ENCODE assay signal across 8 cellular contexts in the genomic region with DNA sequence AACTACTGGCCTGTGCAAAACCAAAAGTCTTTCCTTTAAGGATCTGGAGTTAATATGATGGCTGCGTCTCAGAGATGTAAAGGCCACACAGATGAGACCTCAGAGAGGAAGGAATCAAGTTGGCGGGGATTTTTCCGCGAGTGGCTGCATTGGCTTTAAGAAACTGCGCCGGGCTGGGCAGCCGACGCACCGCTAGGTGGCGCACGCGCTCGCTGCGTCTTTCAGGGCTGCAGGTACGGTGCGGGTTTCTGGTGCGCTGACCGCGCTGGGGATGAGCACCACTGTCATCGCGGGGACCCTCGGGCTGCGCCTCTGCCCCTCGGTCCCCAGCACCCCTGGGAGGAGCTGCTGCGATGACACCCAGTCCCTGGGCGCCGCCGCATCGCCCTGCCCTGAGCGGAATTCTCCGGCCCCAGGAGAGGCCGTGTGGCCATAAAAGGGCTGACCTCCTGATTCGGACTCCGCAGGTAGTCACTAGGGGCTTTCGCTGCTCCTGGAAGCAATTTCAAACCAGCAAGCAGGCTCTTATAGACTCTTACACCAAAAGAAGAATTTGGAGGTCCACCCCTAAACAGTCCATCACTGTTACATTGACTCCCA.
DNase-seq lines count a peak whose midpoint lies in the region; ATAC-seq and TF ChIP-seq lines count a peak whose summit lies in the region.

No MANE protein-coding gene starts in this region.

- peak; percentile 47 for DNase-seq in CD1c-positive myeloid dendritic cell (ENCODE audit: extremely low spot score)
- DNase-seq in HL-60 (ENCODE audit: low read depth in 1 of 2, low spot score in 1 of 2), result peak; percentile 23 to 31
- peak; percentile 31 for DNase-seq in RPMI7951 (ENCODE audit: low read depth)
- DNase-seq in activated naive CD4-positive, alpha-beta T cell treated with Interleukin-2 at 50 U/mL for 16 hours, result peak; percentile 47
- peak; percentile 79 for DNase-seq in Right ventricle myocardium superior
- peak; percentile 64 for DNase-seq in progenitor cell of endocrine pancreas (ENCODE audit: low spot score, unreplicated experiment)

- no peak overlapping the region for H3K27ac Mint-ChIP-seq in progenitor cell of endocrine pancreas

- TF ChIP-seq CTCF in HL-60 (IDR thresholded peaks at IDR 0.05; ENCODE audit: insufficient read depth, low read length), result peak; percentile 52
- peak; percentile 97 for TF ChIP-seq CTCF in progenitor cell of endocrine pancreas (IDR thresholded peaks at IDR 0.05; ENCODE audit: unreplicated experiment)

- H3K4me1 Mint-ChIP-seq in progenitor cell of endocrine pancreas (ENCODE audit: low read depth), result peaks cover 2% of the 10 kb centered on the region

- H3K4me3 Mint-ChIP-seq in progenitor cell of endocrine pancreas (ENCODE audit: low read depth), result no peak overlapping the region

- no peaks in the 10 kb centered on the region for H3K36me3 Mint-ChIP-seq in progenitor cell of endocrine pancreas (ENCODE audit: insufficient read depth)

- intact Hi-C loops in Right ventricle myocardium superior (cut with DNase I), result no loop called here

- no peaks in the 10 kb centered on the region for H3K9me3 Mint-ChIP-seq in progenitor cell of endocrine pancreas (ENCODE audit: low read depth)

- peaks cover 5% of the 10 kb centered on the region for H3K27me3 ChIP-seq in HL-60 (ENCODE audit: insufficient read depth, poor library complexity, severe bottlenecking)

- no peak overlapping the region for H3K27ac ChIP-seq in HL-60 (replicated peaks)

- ATAC-seq in Right ventricle myocardium superior (ENCODE audit: poor library complexity) (peak; percentile 82), HG02588 (IDR thresholded peaks at IDR 0.05; ENCODE audit: unreplicated experiment) (no peak), HG02973 (IDR thresholded peaks at IDR 0.05; ENCODE audit: unreplicated experiment) (no peak)

- H3K4me3 ChIP-seq in HL-60 (replicated peaks; ENCODE audit: insufficient read depth, low read length), result no peak overlapping the region

- peaks cover 45% of the 10 kb centered on the region for H3K27me3 Mint-ChIP-seq in progenitor cell of endocrine pancreas

Comparison
In these comparisons a context has a peak if more than half of its experiments do, and no peak if none do; other contexts are left out.
1. DNase-seq: peak in every context shown above with its lines; median percentile 79 in Right ventricle myocardium superior; 64 in progenitor cell of endocrine pancreas; 47 in CD1c-positive myeloid dendritic cell; 47 in activated naive CD4-positive, alpha-beta T cell treated with Interleukin-2 at 50 U/mL for 16 hours; 31 in RPMI7951; 27 in HL-60.